Comparison of ENCODE assay signal across 9 cellular contexts in genomic region chr16:79627092-79627491, GRCh38. TPM values are rescaled to one million over a fixed set of nuclear protein-coding genes. Genes with fewer than 3 reads are reported as not detected.
"Had no signal": no experiment of that assay in that cellular context is flagged by ENCODE, and none has a peak within 500 bp of the region (broad histone marks: within the 10 kb centered on the region; RNA-seq: fewer than 3 reads in every experiment).

No MANE protein-coding gene starts in this region.

- H3K4me3 Mint-ChIP-seq: GM23338, H9 had no signal

- DNase-seq: H9, HCEC 1CT, IMR-90, KBM-7 had no signal

- H2AFZ ChIP-seq: GM23338 had no signal

- H3K4me3 ChIP-seq: GM23338 had no signal

- ATAC-seq: GM23338 had no signal

- H3K27ac Mint-ChIP-seq: GM23338, H9 had no signal

- H3K27ac ChIP-seq: HL-60 had no signal

- H3K4me1 Mint-ChIP-seq: GM23338, H9 had no signal

- FAIRE-seq: H1, H54 had no signal

- H3K9me3 Mint-ChIP-seq: GM23338, H9 had no signal

- H3K4me2 ChIP-seq: GM23338 had no signal

RNA-seq across cellular contexts. Expression of gene MAF, which starts 26.6 kb away (rescaled TPM):
- total RNA-seq: HT1080 had no signal
